ENCODE assay signal across 8 cellular contexts in the genomic region with DNA sequence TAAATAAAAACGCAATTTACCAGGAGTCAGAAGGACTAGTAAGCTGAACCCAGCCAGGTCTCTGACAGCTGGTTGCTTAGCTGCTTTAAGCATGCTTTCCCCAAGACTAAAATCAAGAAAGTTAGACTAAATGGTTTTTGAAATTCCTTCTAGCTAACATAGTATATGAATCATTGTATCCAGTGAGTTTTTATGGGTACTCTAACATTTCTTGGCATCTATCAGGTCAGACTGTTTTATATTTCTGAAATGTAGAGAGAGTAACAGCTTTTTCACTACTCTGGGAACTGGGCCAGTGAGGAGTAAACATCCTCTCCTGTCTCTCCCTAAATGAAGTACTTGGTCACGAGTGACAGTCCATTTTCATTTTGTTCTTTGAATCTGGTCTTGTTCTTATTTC. TPM values are rescaled to one million over a fixed set of nuclear protein-coding genes. Genes with fewer than 3 reads are reported as not detected.
DNase-seq lines count a peak whose midpoint lies in the region; ATAC-seq and TF ChIP-seq lines count a peak whose summit lies in the region.

No MANE protein-coding gene starts in this region.

- peaks cover 67% of the 10 kb centered on the region for H3K36me3 Mint-ChIP-seq in T-cell

- no peak for TF ChIP-seq POLR2A in prostate gland (IDR thresholded peaks at IDR 0.05)

- H3K4me1 ChIP-seq in PC-9 (replicated peaks; ENCODE audit: insufficient read depth) (no peaks in the 10 kb centered on the region), prostate gland (replicated peaks) (peaks cover 5% of the 10 kb centered on the region)

- no peaks in the 10 kb centered on the region for H3K27me3 ChIP-seq in PC-9 (ENCODE audit: insufficient read depth, low read depth)
- H3K27me3 ChIP-seq in prostate gland (replicated peaks; ENCODE audit: insufficient read depth), result no peaks in the 10 kb centered on the region

- no peak for ATAC-seq in HG02678 (IDR thresholded peaks at IDR 0.05; ENCODE audit: unreplicated experiment)
- no peak for ATAC-seq in T-cell (replicated peaks in 1 of 4)

- peak; percentile 72 for DNase-seq in Daoy (ENCODE audit: low read depth)
- DNase-seq in PC-9, result no peak
- peak; percentile 92 for DNase-seq in fibroblast of gingiva (ENCODE audit: low read depth)
- DNase-seq in prostate gland (ENCODE audit: low spot score), result peak; percentile 60
- no peak for DNase-seq in stimulated activated CD8-positive, alpha-beta memory T cell treated with anti-CD3 and anti-CD28 coated beads, Interleukin-4, amount 100 ng/mL, for 48 hours
- DNase-seq in activated naive CD4-positive, alpha-beta T cell treated with Interleukin-2 at 50 U/mL for 16 hours, result no peak
- DNase-seq in T-cell, result no peak

- H3K4me3 Mint-ChIP-seq in T-cell, result no peak overlapping the region

- POLR2A ChIA-PET in PC-9 (lab: Charles Lee; ENCODE audit: unreplicated experiment) (interaction anchor here (0.7 kb wide), 1 partner anchor 76 kb away, joined by 11 read pairs; no protein-coding TSS in a partner anchor), T-cell (lab: Charles Lee) (no interaction called here)

- H3K4me3 ChIP-seq in PC-9, result no peak overlapping the region
- H3K4me3 ChIP-seq in prostate gland, result no peak overlapping the region

- H3K36me3 ChIP-seq in PC-9 (ENCODE audit: low read depth) (peaks cover 20% of the 10 kb centered on the region; the same call in 1 of the 2 replicates), prostate gland (no peaks in the 10 kb centered on the region)

- CTCF ChIA-PET in PC-9 (lab: Charles Lee) (no interaction called here), T-cell (lab: Charles Lee) (no interaction called here)

- H3K9me3 ChIP-seq in PC-9 (ENCODE audit: insufficient read depth, low read depth) (peaks cover 12% of the 10 kb centered on the region), prostate gland (no peaks in the 10 kb centered on the region)

- peaks cover 18% of the 10 kb centered on the region for H4K20me1 ChIP-seq in PC-9 (ENCODE audit: insufficient read depth)

- TF ChIP-seq CTCF in PC-9 (conservative IDR thresholded peaks at IDR 0.05) (no peak), prostate gland (IDR thresholded peaks at IDR 0.05) (no peak)

- H2AFZ ChIP-seq in PC-9, result no peak overlapping the region

- H3K9me3 Mint-ChIP-seq in T-cell, result peaks cover 12 to 33% (median 27%) of the 10 kb centered on the region in 3 donors

- no peak overlapping the region for H3K27ac Mint-ChIP-seq in T-cell

- peaks cover 43 to 49% (median 46%) of the 10 kb centered on the region in 3 donors for H3K4me1 Mint-ChIP-seq in T-cell

- peaks cover 15% of the 10 kb centered on the region for H3F3A ChIP-seq in PC-9 (ENCODE audit: insufficient read depth, low read depth)

- H3K27me3 Mint-ChIP-seq in T-cell, result no peaks in the 10 kb centered on the region

- H3K27ac ChIP-seq in PC-9 (0 out of 2 replicates have a peak overlapping the region, but pooled peaks have one; percentile 4), prostate gland (peak overlapping the region in 1 of 2 donors; percentile 48)

- WGBS in prostate gland, result 9% methylated on average over 2 of the region's 2 CpGs

- H3K79me2 ChIP-seq in PC-9 (ENCODE audit: low read depth), result peaks cover 97% of the 10 kb centered on the region

- H3K9me2 ChIP-seq in PC-9 (ENCODE audit: insufficient read depth), result no peaks in the 10 kb centered on the region

- no TSS peak for BruUV-seq in PC-9 (replicated peaks; lab: Mats Ljungman, UMichigan)

- H3K4me2 ChIP-seq in PC-9, result no peak overlapping the region

- intact Hi-C loops in PC-9 (cut with micrococcal nuclease; ENCODE audit: unreplicated experiment) (no loop called here), prostate gland (cut with DNase I) (no loop called here)

RNA-seq across cellular contexts. Expression of gene PKN2, which starts 47.4 kb away (rescaled TPM):
- 31.7 and 35.7 TPM in 2 replicates for total RNA-seq in Daoy (2014; rRNA removed; shearing (Covaris generic))
- 79.3 and 81.8 TPM in 2 replicates for total RNA-seq in PC-9 (2021)
- 10 to 100 TPM; 35.2 to 36.2 TPM for total RNA-seq in prostate gland
- total RNA-seq in T-cell, result 10 to 100 TPM; 33.1 to 50.6 (median 35.9) TPM

Comparison
In these comparisons a context has a peak if more than half of its experiments do, and no peak if none do; other contexts are left out.
1. DNase-seq: peak in Daoy (single experiment), fibroblast of gingiva (single experiment) and prostate gland (single experiment); none in PC-9 (0 of 2), stimulated activated CD8-positive, alpha-beta memory T cell treated with anti-CD3 and anti-CD28 coated beads, Interleukin-4, amount 100 ng/mL, for 48 hours (single experiment), activated naive CD4-positive, alpha-beta T cell treated with Interleukin-2 at 50 U/mL for 16 hours (single experiment) and T-cell (0 of 34).